ENCODE assay signal across 15 cellular contexts in genomic region chr10:87018127-87018526, GRCh38. TPM values are rescaled to one million over a fixed set of nuclear protein-coding genes. Genes with fewer than 3 reads are reported as not detected.
"Had no signal": no experiment of that assay in that cellular context is flagged by ENCODE, and none has a peak within 500 bp of the region (broad histone marks: within the 10 kb centered on the region; RNA-seq: fewer than 3 reads in every experiment).

No MANE protein-coding gene starts in this region.

RNA-seq across cellular contexts. Expression of gene FAM25A, which starts 2.0 kb away (rescaled TPM):
- total RNA-seq: activated B cell treated with CpG ODN at 0.5 μM for 24 hours; activated CD4-positive, alpha-beta memory T cell treated with anti-CD3 and anti-CD28 coated beads for 36 hours; activated CD4-positive, alpha-beta T cell treated with anti-CD3 and anti-CD28 coated beads, Interleukin-2, amount 10 ng/mL, durations not matched to agents 24 days and 14 days; activated CD8-positive, alpha-beta memory T cell treated with anti-CD3 and anti-CD28 coated beads for 36 hours; activated CD8-positive, alpha-beta T cell treated with anti-CD3 and anti-CD28 coated beads for 36 hours; activated naive CD4-positive, alpha-beta T cell treated with anti-CD3 and anti-CD28 coated beads for 36 hours; activated naive CD4-positive, alpha-beta T cell treated with anti-CD3 and anti-CD28 coated beads, Interleukin-2, amount 50 U/mL, for 72 hours; activated naive CD8-positive, alpha-beta T cell treated with anti-CD3 and anti-CD28 coated beads for 36 hours; activated T-cell treated with anti-CD3 and anti-CD28 coated beads, Interleukin-2, amount 50 U/mL, for 4 hours; activated T-cell treated with anti-CD3 and anti-CD28 coated beads, Interleukin-2, amount 50 U/mL, for 72 hours; activated T-helper 1 cell treated with anti-CD3 and anti-CD28 coated beads, Interleukin-12 subunit alpha, Interleukin-12 subunit beta, Interleukin-2, Interleukin-4 antibody, amounts not matched to agents 30 ng/mL and 10 ng/mL and 1 ng/mL, durations not matched to agents 14 hours and 24 hours and 36 hours; activated T-helper 17 cell treated with anti-CD3 and anti-CD28 coated beads, Interleukin-2, amount 50 U/mL, for 72 hours; ascending aorta; cardiac septum; cerebellum had no signal

RNA-seq across cellular contexts. Expression of gene ADIRF, which starts 49.8 kb away (rescaled TPM):
- total RNA-seq: activated CD4-positive, alpha-beta memory T cell treated with anti-CD3 and anti-CD28 coated beads for 36 hours; activated CD4-positive, alpha-beta T cell treated with anti-CD3 and anti-CD28 coated beads, Interleukin-2, amount 10 ng/mL, durations not matched to agents 24 days and 14 days; activated CD8-positive, alpha-beta memory T cell treated with anti-CD3 and anti-CD28 coated beads for 36 hours; activated CD8-positive, alpha-beta T cell treated with anti-CD3 and anti-CD28 coated beads for 36 hours; activated naive CD4-positive, alpha-beta T cell treated with anti-CD3 and anti-CD28 coated beads for 36 hours; activated naive CD4-positive, alpha-beta T cell treated with anti-CD3 and anti-CD28 coated beads, Interleukin-2, amount 50 U/mL, for 72 hours; activated naive CD8-positive, alpha-beta T cell treated with anti-CD3 and anti-CD28 coated beads for 36 hours; activated T-cell treated with anti-CD3 and anti-CD28 coated beads, Interleukin-2, amount 50 U/mL, for 72 hours; activated T-helper 1 cell treated with anti-CD3 and anti-CD28 coated beads, Interleukin-12 subunit alpha, Interleukin-12 subunit beta, Interleukin-2, Interleukin-4 antibody, amounts not matched to agents 30 ng/mL and 10 ng/mL and 1 ng/mL, durations not matched to agents 14 hours and 24 hours and 36 hours; activated T-helper 17 cell treated with anti-CD3 and anti-CD28 coated beads, Interleukin-2, amount 50 U/mL, for 72 hours had no signal

RNA-seq across cellular contexts. Expression of gene SNCG, which starts 59.7 kb away (rescaled TPM):
- total RNA-seq: activated B cell treated with CpG ODN at 0.5 μM for 24 hours; activated CD4-positive, alpha-beta memory T cell treated with anti-CD3 and anti-CD28 coated beads for 36 hours; activated CD8-positive, alpha-beta memory T cell treated with anti-CD3 and anti-CD28 coated beads for 36 hours; activated CD8-positive, alpha-beta T cell treated with anti-CD3 and anti-CD28 coated beads for 36 hours; activated naive CD8-positive, alpha-beta T cell treated with anti-CD3 and anti-CD28 coated beads for 36 hours; activated T-cell treated with anti-CD3 and anti-CD28 coated beads, Interleukin-2, amount 50 U/mL, for 72 hours; activated T-helper 17 cell treated with anti-CD3 and anti-CD28 coated beads, Interleukin-2, amount 50 U/mL, for 72 hours had no signal
